1 cellular context compared by ENCODE assay signal in genomic region chr16:69408451-69408850, GRCh38.
TF ChIP-seq lines count a peak whose summit lies in the region.

No MANE protein-coding gene starts in this region.

TF ChIP-seq in GM23338, 12 proteins besides CTCF, POLR2A, EP300 and RAD21:
- TF ChIP-seq ZNF462 (CRISPR knock-in tag; IDR thresholded peaks at IDR 0.05) (no peak), EZH2phosphoT487 (IDR thresholded peaks at IDR 0.05; ENCODE audit: unreplicated experiment) (no peak), JUNB (IDR thresholded peaks at IDR 0.05; ENCODE audit: unreplicated experiment) (no peak), ZNF331 (CRISPR knock-in tag; IDR thresholded peaks at IDR 0.05; ENCODE audit: low read depth) (no peak), EZH2 (IDR thresholded peaks at IDR 0.05; ENCODE audit: low read depth, unreplicated experiment) (no peak), NANOG (IDR thresholded peaks at IDR 0.05; ENCODE audit: borderline replicate concordance) (no peak), STAT1 (IDR thresholded peaks at IDR 0.05; ENCODE audit: unreplicated experiment) (no peak), POLR2AphosphoS5 (IDR thresholded peaks at IDR 0.05; ENCODE audit: low read depth) (no peak), CREB1 (CRISPR knock-in tag; IDR thresholded peaks at IDR 0.05; ENCODE audit: low read depth) (no peak), ZNF114 (CRISPR knock-in tag; IDR thresholded peaks at IDR 0.05) (no peak), REST (IDR thresholded peaks at IDR 0.05; ENCODE audit: unreplicated experiment) (no peak), ETS1 (IDR thresholded peaks at IDR 0.05) (no peak)
TF ChIP-seq in GM23338: peak in this region for 0.
